In the genomic region with DNA sequence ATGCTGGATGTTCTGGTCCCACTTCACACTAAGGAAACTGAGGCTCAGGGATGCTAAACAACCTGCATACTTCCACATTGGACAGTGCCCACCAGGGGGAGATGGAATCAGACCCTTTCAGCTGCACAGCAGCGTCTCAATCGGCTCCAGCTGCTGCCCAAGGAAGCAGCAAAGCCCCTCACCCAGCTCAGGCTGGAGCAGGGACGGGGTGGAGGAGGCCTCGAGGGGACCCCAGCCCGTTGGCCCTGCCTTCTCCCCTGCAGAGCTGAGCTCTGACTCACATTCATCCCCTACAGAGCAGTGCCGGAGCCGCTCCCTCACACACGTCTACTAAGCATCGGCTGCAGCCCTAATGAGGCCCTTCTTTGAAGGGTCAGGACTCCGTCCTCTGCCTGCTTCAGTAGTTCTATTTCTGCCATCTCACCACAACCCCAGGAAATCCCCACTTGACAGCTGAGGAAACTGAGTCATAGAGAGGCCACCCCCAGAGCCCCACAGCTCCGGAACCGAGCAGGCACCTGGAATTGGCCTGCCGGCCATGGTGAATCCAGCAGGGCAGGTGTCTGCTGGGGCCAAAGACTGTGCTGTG, we compare ENCODE assay signal across 19 cellular contexts. TPM values are rescaled to one million over a fixed set of nuclear protein-coding genes. Genes with fewer than 3 reads are reported as not detected.
DNase-seq lines count a peak whose midpoint lies in the region; ATAC-seq, FAIRE-seq and TF ChIP-seq lines count a peak whose summit lies in the region.
"Had no signal": no experiment of that assay in that cellular context is flagged by ENCODE, and none has a peak within 500 bp of the region (broad histone marks: within the 10 kb centered on the region; RNA-seq: fewer than 3 reads in every experiment).

No MANE protein-coding gene starts in this region.

- no peak for FAIRE-seq in H54 (lab: Jason Lieb, UNC)
- FAIRE-seq: A549, D721Med had no signal

- peaks cover 42% of the 10 kb centered on the region for H3K4me1 Mint-ChIP-seq in activated CD4-positive, alpha-beta memory T cell treated with anti-CD3 and anti-CD28 coated beads for 36 hours (ENCODE audit: low read depth)
- peaks cover 16% of the 10 kb centered on the region for H3K4me1 Mint-ChIP-seq in activated CD4-positive, alpha-beta memory T cell treated with anti-CD3 and anti-CD28 coated beads, Interleukin-2, amount 10 ng/mL, durations not matched to agents 7 days and 5 days
- peaks cover 3% of the 10 kb centered on the region for H3K4me1 Mint-ChIP-seq in chondrocyte (ENCODE audit: low read depth)

- DNase-seq in activated CD4-positive, alpha-beta memory T cell treated with anti-CD3 and anti-CD28 coated beads for 36 hours, result no peak
- DNase-seq in activated CD4-positive, alpha-beta memory T cell treated with anti-CD3 and anti-CD28 coated beads, Interleukin-2, amount 10 ng/mL, durations not matched to agents 7 days and 5 days, result no peak
- peak; percentile 39 for DNase-seq in MV-4-11 (lab: John Stamatoyannopoulos, UW)
- DNase-seq in chondrocyte (ENCODE audit: low spot score), result peak; percentile 62
- DNase-seq in retina, result peak; percentile 51
- no peak for DNase-seq in H54 (ENCODE audit: insufficient read length, low spot score)
- no peak for DNase-seq in RKO (ENCODE audit: low spot score)
- DNase-seq: activated CD4-positive, alpha-beta T cell treated with anti-CD3 and anti-CD28 coated beads for 4 hours; effector CD4-positive, alpha-beta T cell; foreskin melanocyte; mammary epithelial cell; NCI-H2029; NCI-H69; T-helper 1 cell had no signal

- H3K9me3 Mint-ChIP-seq in activated CD4-positive, alpha-beta memory T cell treated with anti-CD3 and anti-CD28 coated beads for 36 hours, result no peaks in the 10 kb centered on the region
- no peaks in the 10 kb centered on the region for H3K9me3 Mint-ChIP-seq in activated CD4-positive, alpha-beta memory T cell treated with anti-CD3 and anti-CD28 coated beads, Interleukin-2, amount 10 ng/mL, durations not matched to agents 7 days and 5 days
- no peaks in the 10 kb centered on the region for H3K9me3 Mint-ChIP-seq in chondrocyte (ENCODE audit: low read depth)
- H3K9me3 Mint-ChIP-seq: activated T-helper 2 cell treated with anti-CD3 and anti-CD28 coated beads, Interferon-gamma antibody, Interleukin-2, Interleukin-4, amounts not matched to agents 10 μg/mL and 5 μg/mL and 100 μg/mL, durations not matched to agents 14 hours and 24 hours and 36 hours had no signal

- H3K27ac Mint-ChIP-seq in activated CD4-positive, alpha-beta memory T cell treated with anti-CD3 and anti-CD28 coated beads for 36 hours, result peak overlapping the region; percentile 69
- no peak overlapping the region for H3K27ac Mint-ChIP-seq in activated CD4-positive, alpha-beta memory T cell treated with anti-CD3 and anti-CD28 coated beads, Interleukin-2, amount 10 ng/mL, durations not matched to agents 7 days and 5 days
- no peak overlapping the region for H3K27ac Mint-ChIP-seq in chondrocyte (ENCODE audit: unreplicated experiment)
- H3K27ac Mint-ChIP-seq: activated T-helper 2 cell treated with anti-CD3 and anti-CD28 coated beads, Interferon-gamma antibody, Interleukin-2, Interleukin-4, amounts not matched to agents 10 μg/mL and 5 μg/mL and 100 μg/mL, durations not matched to agents 14 hours and 24 hours and 36 hours had no signal

- H3K36me3 Mint-ChIP-seq in activated CD4-positive, alpha-beta memory T cell treated with anti-CD3 and anti-CD28 coated beads for 36 hours, result peaks cover 9% of the 10 kb centered on the region
- peaks cover 38% of the 10 kb centered on the region for H3K36me3 Mint-ChIP-seq in activated CD4-positive, alpha-beta memory T cell treated with anti-CD3 and anti-CD28 coated beads, Interleukin-2, amount 10 ng/mL, durations not matched to agents 7 days and 5 days (ENCODE audit: low read depth)
- H3K36me3 Mint-ChIP-seq in chondrocyte (ENCODE audit: low read depth), result no peaks in the 10 kb centered on the region

- ATAC-seq in GM19455 (IDR thresholded peaks at IDR 0.05; ENCODE audit: unreplicated experiment), result no peak
- ATAC-seq: HCT116 had no signal

- intact Hi-C loops in activated CD4-positive, alpha-beta memory T cell treated with anti-CD3 and anti-CD28 coated beads for 36 hours (cut with micrococcal nuclease), result no loop called here

- H3K27me3 Mint-ChIP-seq in activated CD4-positive, alpha-beta memory T cell treated with anti-CD3 and anti-CD28 coated beads for 36 hours, result no peaks in the 10 kb centered on the region
- H3K27me3 Mint-ChIP-seq in activated CD4-positive, alpha-beta memory T cell treated with anti-CD3 and anti-CD28 coated beads, Interleukin-2, amount 10 ng/mL, durations not matched to agents 7 days and 5 days, result no peaks in the 10 kb centered on the region
- peaks cover 21% of the 10 kb centered on the region for H3K27me3 Mint-ChIP-seq in chondrocyte (ENCODE audit: low read depth)

- no peak for TF ChIP-seq POLR2A in H54 (IDR thresholded peaks at IDR 0.05; ENCODE audit: low read depth, low read length)

- no peak overlapping the region for H3K4me3 Mint-ChIP-seq in activated CD4-positive, alpha-beta memory T cell treated with anti-CD3 and anti-CD28 coated beads for 36 hours
- H3K4me3 Mint-ChIP-seq in activated CD4-positive, alpha-beta memory T cell treated with anti-CD3 and anti-CD28 coated beads, Interleukin-2, amount 10 ng/mL, durations not matched to agents 7 days and 5 days, result no peak overlapping the region
- H3K4me3 Mint-ChIP-seq in chondrocyte (ENCODE audit: unreplicated experiment), result no peak overlapping the region

- peak; percentile 24 for TF ChIP-seq CTCF in chondrocyte (IDR thresholded peaks at IDR 0.05)

- CTCF ChIA-PET in activated CD4-positive, alpha-beta memory T cell treated with anti-CD3 and anti-CD28 coated beads for 36 hours (lab: Charles Lee), result interaction anchor here (0.7 kb wide), 1 partner anchor 14 kb away, joined by 3 read pairs; no protein-coding TSS in a partner anchor
- CTCF ChIA-PET in activated CD4-positive, alpha-beta memory T cell treated with anti-CD3 and anti-CD28 coated beads, Interleukin-2, amount 10 ng/mL, durations not matched to agents 7 days and 5 days (lab: Charles Lee), result interaction anchor here (1.3 to 1.4 kb wide), 2 partner anchors 8 to 72 kb away, joined by 3 to 5 read pairs; no protein-coding TSS in a partner anchor

- POLR2A ChIA-PET in activated CD4-positive, alpha-beta memory T cell treated with anti-CD3 and anti-CD28 coated beads for 36 hours (lab: Charles Lee), result no interaction called here
- POLR2A ChIA-PET in activated CD4-positive, alpha-beta memory T cell treated with anti-CD3 and anti-CD28 coated beads, Interleukin-2, amount 10 ng/mL, durations not matched to agents 7 days and 5 days (lab: Charles Lee), result interaction anchor here (0.8 to 2.4 kb wide), 6 partner anchors 9 to 27 kb away, joined by 3 to 9 read pairs (median 4); no protein-coding TSS in a partner anchor

RNA-seq across cellular contexts. Expression of a gene that starts 21.5 kb away (rescaled TPM):
- total RNA-seq in activated CD4-positive, alpha-beta memory T cell treated with anti-CD3 and anti-CD28 coated beads for 36 hours, result 10 to 100 TPM; 67.0 to 72.8 TPM
- total RNA-seq in activated CD4-positive, alpha-beta memory T cell treated with anti-CD3 and anti-CD28 coated beads, Interleukin-2, amount 10 ng/mL, durations not matched to agents 7 days and 5 days, result 10 to 100 TPM; 69.6 to 71.4 TPM
- not detected in 3 replicates for total RNA-seq in chondrocyte

RNA-seq across cellular contexts. Expression of a gene that starts 59.0 kb away (rescaled TPM):
- 10 to 100 TPM; 77.9 to 80.0 TPM for total RNA-seq in activated CD4-positive, alpha-beta memory T cell treated with anti-CD3 and anti-CD28 coated beads for 36 hours
- 10 to 100 TPM; 80.4 to 83.5 TPM for total RNA-seq in activated CD4-positive, alpha-beta memory T cell treated with anti-CD3 and anti-CD28 coated beads, Interleukin-2, amount 10 ng/mL, durations not matched to agents 7 days and 5 days
- total RNA-seq in chondrocyte, result 28.3 to 41.7 TPM (median 40.5 TPM) in 3 replicates

Comparison
In these comparisons a context has a peak if more than half of its experiments do, and no peak if none do; other contexts are left out.
1. DNase-seq: peak in MV-4-11 (single experiment), chondrocyte (single experiment) and retina (single experiment); none in activated CD4-positive, alpha-beta memory T cell treated with anti-CD3 and anti-CD28 coated beads for 36 hours (single experiment), activated CD4-positive, alpha-beta memory T cell treated with anti-CD3 and anti-CD28 coated beads, Interleukin-2, amount 10 ng/mL, durations not matched to agents 7 days and 5 days (single experiment), H54 (single experiment) and RKO (single experiment).
2. RNA of a gene that starts 21.5 kb away (total RNA-seq): 67.0 to 72.8 TPM in activated CD4-positive, alpha-beta memory T cell treated with anti-CD3 and anti-CD28 coated beads for 36 hours and 69.6 to 71.4 TPM in activated CD4-positive, alpha-beta memory T cell treated with anti-CD3 and anti-CD28 coated beads, Interleukin-2, amount 10 ng/mL, durations not matched to agents 7 days and 5 days; not detected in chondrocyte; every median in the first group is over 10 times any median in the second.